9 cellular contexts compared by ENCODE assay signal in the genomic region with DNA sequence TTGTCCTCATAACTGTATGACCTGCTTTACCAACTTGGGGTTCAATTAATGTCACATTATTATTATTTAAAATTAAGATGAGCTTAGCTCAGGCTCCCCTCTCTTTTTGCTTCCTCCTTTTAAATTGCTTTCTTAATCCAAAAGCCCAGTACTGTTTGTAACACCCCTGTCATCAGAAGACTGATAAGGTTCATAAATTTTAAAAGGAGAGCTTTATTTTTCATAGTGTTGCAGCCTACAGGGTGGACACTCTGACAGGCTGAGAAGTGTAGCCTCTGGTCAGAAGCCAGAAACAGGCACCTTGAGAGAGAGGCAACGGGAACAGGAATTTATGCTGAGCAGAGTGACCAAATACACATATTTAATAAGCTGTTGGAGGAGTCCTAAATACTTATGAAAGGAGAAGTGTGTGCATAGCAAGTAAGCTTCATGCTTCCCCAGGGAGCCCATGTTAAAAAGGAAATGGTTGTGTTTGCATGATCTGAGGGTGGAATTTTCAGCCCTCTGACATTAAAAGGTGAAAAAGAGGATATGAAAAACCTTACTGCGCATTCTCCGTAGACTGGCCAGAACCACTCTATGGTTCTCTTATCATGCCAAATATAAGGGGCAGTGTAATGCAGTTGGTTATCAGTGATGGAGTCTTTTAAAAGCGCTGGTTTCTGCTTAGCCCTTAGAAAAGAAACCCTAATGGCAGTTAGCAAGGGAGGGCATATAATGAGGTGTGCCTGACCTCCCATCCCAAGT. TPM values are rescaled to one million over a fixed set of nuclear protein-coding genes. Genes with fewer than 3 reads are reported as not detected.
DNase-seq lines count a peak whose midpoint lies in the region; ATAC-seq and TF ChIP-seq lines count a peak whose summit lies in the region.
"Had no signal": no experiment of that assay in that cellular context is flagged by ENCODE, and none has a peak within 500 bp of the region (broad histone marks: within the 10 kb centered on the region; RNA-seq: fewer than 3 reads in every experiment).

No MANE protein-coding gene starts in this region.

- DNase-seq in left ventricle myocardium superior = no peak
- DNase-seq in Calu3 = no peak
- DNase-seq in NCI-H345 (lab: John Stamatoyannopoulos, UW) = no peak
- DNase-seq in NCI-H510A treated with DMSO at 0.1 percent for 48 hours (lab: John Stamatoyannopoulos, UW) = no peak
- DNase-seq in activated effector memory CD4-positive, alpha-beta T cell treated with Interleukin-2 at 50 U/mL for 16 hours = no peak
- DNase-seq: amniotic stem cell had no signal

- no peak overlapping the region for H3K27ac Mint-ChIP-seq in Calu3 (ENCODE audit: unreplicated experiment)

- intact Hi-C loops in left ventricle myocardium superior (cut with micrococcal nuclease) (no loop called here), Calu3 (cut with micrococcal nuclease; ENCODE audit: unreplicated experiment) (no loop called here)

- no peaks in the 10 kb centered on the region for H3K9me3 Mint-ChIP-seq in Calu3 (ENCODE audit: low read depth, unreplicated experiment)

- ATAC-seq in GM18519 (IDR thresholded peaks at IDR 0.05; ENCODE audit: low FRiP score, unreplicated experiment) = peak; percentile 79
- peak; percentile 78 for ATAC-seq in GM21717 (IDR thresholded peaks at IDR 0.05; ENCODE audit: unreplicated experiment)
- peak; percentile 81 for ATAC-seq in HG03469 (IDR thresholded peaks at IDR 0.05; ENCODE audit: unreplicated experiment)
- ATAC-seq in left ventricle myocardium superior = peak; percentile 68

- H3K27me3 Mint-ChIP-seq in Calu3 (ENCODE audit: unreplicated experiment) = no peaks in the 10 kb centered on the region

- CTCF ChIA-PET in Calu3 (lab: Charles Lee) = no interaction called here

- TF ChIP-seq CTCF in Calu3 (IDR thresholded peaks at IDR 0.05; ENCODE audit: unreplicated experiment) = no peak

- H3K36me3 Mint-ChIP-seq in Calu3 (ENCODE audit: insufficient read depth, unreplicated experiment) = no peaks in the 10 kb centered on the region

- no TSS peak for BruUV-seq in Calu3 (replicated peaks; lab: Mats Ljungman, UMichigan)

- H3K4me1 Mint-ChIP-seq in Calu3 (ENCODE audit: low read depth, unreplicated experiment) = no peaks in the 10 kb centered on the region

- H3K4me3 Mint-ChIP-seq in Calu3 (ENCODE audit: low read depth, unreplicated experiment) = no peak overlapping the region

RNA-seq across cellular contexts. Expression of gene FGGY, which starts 30.5 kb away (rescaled TPM):
- 29.7 TPM for total RNA-seq in left ventricle myocardium superior
- total RNA-seq in Calu3 (2022) = 8.5 and 11.1 TPM in 2 replicates
